ENCODE assay signal across 2 cellular contexts in the genomic region with DNA sequence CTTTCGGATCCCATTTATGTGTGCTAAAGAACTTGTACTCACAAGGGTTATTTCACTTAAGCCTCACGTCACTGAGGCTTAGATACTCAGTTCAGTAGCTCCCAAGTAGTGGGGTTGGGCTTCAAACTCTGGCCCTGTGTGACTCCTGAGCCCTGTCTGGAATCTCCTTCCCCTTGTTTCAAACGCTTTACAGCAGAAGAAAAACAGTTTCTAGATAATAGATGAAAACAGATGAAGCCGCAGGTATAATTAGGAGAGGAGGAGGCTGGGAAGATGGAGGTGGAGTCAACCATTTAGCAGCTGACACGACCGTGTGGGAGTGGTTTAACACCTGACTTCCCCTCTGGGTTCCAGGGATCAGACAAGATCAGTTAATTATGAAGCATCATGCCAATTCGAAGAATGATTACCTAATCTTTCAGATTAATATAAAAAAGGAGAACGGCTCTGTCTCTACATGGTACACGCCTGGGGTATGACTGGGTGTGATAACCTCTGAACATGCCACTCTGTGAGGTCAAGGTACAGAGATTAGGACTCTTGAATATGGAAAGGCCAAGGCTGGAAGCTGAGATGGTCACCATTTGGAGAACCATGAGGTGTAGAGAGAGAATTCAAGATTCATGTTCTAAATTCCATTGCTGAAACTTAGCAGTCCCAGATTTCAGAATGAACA.
A peak's percentile ranks its signal among the peaks of the same experiment; 100 is the strongest.
TF ChIP-seq lines count a peak whose summit lies in the region.

No MANE protein-coding gene starts in this region.

TF ChIP-seq in A549, 52 proteins besides CTCF, POLR2A, EP300 and RAD21 (continues in another document):
- TF ChIP-seq, protein P1, sequence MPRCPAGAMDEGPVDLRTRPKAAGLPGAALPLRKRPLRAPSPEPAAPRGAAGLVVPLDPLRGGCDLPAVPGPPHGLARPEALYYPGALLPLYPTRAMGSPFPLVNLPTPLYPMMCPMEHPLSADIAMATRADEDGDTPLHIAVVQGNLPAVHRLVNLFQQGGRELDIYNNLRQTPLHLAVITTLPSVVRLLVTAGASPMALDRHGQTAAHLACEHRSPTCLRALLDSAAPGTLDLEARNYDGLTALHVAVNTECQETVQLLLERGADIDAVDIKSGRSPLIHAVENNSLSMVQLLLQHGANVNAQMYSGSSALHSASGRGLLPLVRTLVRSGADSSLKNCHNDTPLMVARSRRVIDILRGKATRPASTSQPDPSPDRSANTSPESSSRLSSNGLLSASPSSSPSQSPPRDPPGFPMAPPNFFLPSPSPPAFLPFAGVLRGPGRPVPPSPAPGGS (IDR thresholded peaks at IDR 0.05): no peak
- TF ChIP-seq RCOR1 (IDR thresholded peaks at IDR 0.05; ENCODE audit: low read depth, low read length) (no peak), EHMT2 (IDR thresholded peaks at IDR 0.05; ENCODE audit: low read depth) (no peak), MAFK (IDR thresholded peaks at IDR 0.05; ENCODE audit: partially characterized antibody) (no peak), MYC (IDR thresholded peaks at IDR 0.05; ENCODE audit: borderline replicate concordance, low read length) (no peak), ZSCAN20 (CRISPR knock-in tag; IDR thresholded peaks at IDR 0.05) (no peak), KDM1A (IDR thresholded peaks at IDR 0.05; ENCODE audit: low read depth) (no peak), CHD4 (IDR thresholded peaks at IDR 0.05; ENCODE audit: borderline replicate concordance) (no peak), NPAS2 (CRISPR knock-in tag; IDR thresholded peaks at IDR 0.05; ENCODE audit: borderline replicate concordance) (no peak), TFCP2L1 (CRISPR knock-in tag; IDR thresholded peaks at IDR 0.05) (no peak; the same call in 1 of the 2 replicates), FOSL2 (IDR thresholded peaks at IDR 0.05) (no peak), FOSL2 (CRISPR knock-in tag; IDR thresholded peaks at IDR 0.05) (peak; percentile 6; the same call in 1 of the 2 replicates), NR3C1 (IDR thresholded peaks at IDR 0.05) (no peak), HOXA7 (CRISPR knock-in tag; IDR thresholded peaks at IDR 0.05) (no peak; the same call in 1 of the 2 replicates), MAZ (IDR thresholded peaks at IDR 0.05; ENCODE audit: borderline replicate concordance, low read depth, low read length) (no peak), BHLHE40 (IDR thresholded peaks at IDR 0.05; ENCODE audit: low read depth, low read length) (no peak), GATA3 (IDR thresholded peaks at IDR 0.05; ENCODE audit: borderline replicate concordance) (0 out of 2 replicates have a peak, but pooled peaks have one; percentile 17), ZNF302 (CRISPR knock-in tag; IDR thresholded peaks at IDR 0.05) (no peak), CBX8 (IDR thresholded peaks at IDR 0.05) (no peak), RNF2 (IDR thresholded peaks at IDR 0.05; ENCODE audit: borderline replicate concordance, low read depth) (no peak), CBX2 (IDR thresholded peaks at IDR 0.05; ENCODE audit: borderline replicate concordance, low read depth) (no peak), RARB (CRISPR knock-in tag; IDR thresholded peaks at IDR 0.05) (no peak; the same call in 1 of the 2 replicates), SREBF2 (IDR thresholded peaks at IDR 0.05) (no peak), SMC3 (IDR thresholded peaks at IDR 0.05) (no peak), NFE2L2 (conservative IDR thresholded peaks at IDR 0.05; ENCODE audit: low read length) (no peak)
- TF ChIP-seq, protein P2, sequence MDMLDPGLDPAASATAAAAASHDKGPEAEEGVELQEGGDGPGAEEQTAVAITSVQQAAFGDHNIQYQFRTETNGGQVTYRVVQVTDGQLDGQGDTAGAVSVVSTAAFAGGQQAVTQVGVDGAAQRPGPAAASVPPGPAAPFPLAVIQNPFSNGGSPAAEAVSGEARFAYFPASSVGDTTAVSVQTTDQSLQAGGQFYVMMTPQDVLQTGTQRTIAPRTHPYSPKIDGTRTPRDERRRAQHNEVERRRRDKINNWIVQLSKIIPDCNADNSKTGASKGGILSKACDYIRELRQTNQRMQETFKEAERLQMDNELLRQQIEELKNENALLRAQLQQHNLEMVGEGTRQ (IDR thresholded peaks at IDR 0.05): no peak
- TF ChIP-seq, protein P3, sequence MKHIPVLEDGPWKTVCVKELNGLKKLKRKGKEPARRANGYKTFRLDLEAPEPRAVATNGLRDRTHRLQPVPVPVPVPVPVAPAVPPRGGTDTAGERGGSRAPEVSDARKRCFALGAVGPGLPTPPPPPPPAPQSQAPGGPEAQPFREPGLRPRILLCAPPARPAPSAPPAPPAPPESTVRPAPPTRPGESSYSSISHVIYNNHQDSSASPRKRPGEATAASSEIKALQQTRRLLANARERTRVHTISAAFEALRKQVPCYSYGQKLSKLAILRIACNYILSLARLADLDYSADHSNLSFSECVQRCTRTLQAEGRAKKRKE (CRISPR knock-in tag; IDR thresholded peaks at IDR 0.05; ENCODE audit: low read depth): no peak
- TF ChIP-seq, protein P4, sequence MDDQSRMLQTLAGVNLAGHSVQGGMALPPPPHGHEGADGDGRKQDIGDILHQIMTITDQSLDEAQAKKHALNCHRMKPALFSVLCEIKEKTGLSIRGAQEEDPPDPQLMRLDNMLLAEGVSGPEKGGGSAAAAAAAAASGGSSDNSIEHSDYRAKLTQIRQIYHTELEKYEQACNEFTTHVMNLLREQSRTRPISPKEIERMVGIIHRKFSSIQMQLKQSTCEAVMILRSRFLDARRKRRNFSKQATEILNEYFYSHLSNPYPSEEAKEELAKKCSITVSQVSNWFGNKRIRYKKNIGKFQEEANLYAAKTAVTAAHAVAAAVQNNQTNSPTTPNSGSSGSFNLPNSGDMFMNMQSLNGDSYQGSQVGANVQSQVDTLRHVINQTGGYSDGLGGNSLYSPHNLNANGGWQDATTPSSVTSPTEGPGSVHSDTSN (IDR thresholded peaks at IDR 0.05): peak; percentile 74; the same call in 1 of the 2 replicates
- TF ChIP-seq, protein P5, sequence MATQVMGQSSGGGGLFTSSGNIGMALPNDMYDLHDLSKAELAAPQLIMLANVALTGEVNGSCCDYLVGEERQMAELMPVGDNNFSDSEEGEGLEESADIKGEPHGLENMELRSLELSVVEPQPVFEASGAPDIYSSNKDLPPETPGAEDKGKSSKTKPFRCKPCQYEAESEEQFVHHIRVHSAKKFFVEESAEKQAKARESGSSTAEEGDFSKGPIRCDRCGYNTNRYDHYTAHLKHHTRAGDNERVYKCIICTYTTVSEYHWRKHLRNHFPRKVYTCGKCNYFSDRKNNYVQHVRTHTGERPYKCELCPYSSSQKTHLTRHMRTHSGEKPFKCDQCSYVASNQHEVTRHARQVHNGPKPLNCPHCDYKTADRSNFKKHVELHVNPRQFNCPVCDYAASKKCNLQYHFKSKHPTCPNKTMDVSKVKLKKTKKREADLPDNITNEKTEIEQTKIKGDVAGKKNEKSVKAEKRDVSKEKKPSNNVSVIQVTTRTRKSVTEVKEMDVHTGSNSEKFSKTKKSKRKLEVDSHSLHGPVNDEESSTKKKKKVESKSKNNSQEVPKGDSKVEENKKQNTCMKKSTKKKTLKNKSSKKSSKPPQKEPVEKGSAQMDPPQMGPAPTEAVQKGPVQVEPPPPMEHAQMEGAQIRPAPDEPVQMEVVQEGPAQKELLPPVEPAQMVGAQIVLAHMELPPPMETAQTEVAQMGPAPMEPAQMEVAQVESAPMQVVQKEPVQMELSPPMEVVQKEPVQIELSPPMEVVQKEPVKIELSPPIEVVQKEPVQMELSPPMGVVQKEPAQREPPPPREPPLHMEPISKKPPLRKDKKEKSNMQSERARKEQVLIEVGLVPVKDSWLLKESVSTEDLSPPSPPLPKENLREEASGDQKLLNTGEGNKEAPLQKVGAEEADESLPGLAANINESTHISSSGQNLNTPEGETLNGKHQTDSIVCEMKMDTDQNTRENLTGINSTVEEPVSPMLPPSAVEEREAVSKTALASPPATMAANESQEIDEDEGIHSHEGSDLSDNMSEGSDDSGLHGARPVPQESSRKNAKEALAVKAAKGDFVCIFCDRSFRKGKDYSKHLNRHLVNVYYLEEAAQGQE (IDR thresholded peaks at IDR 0.05): no peak

TF ChIP-seq in H1, 55 proteins besides CTCF, POLR2A, EP300 and RAD21:
- TF ChIP-seq, protein P6, sequence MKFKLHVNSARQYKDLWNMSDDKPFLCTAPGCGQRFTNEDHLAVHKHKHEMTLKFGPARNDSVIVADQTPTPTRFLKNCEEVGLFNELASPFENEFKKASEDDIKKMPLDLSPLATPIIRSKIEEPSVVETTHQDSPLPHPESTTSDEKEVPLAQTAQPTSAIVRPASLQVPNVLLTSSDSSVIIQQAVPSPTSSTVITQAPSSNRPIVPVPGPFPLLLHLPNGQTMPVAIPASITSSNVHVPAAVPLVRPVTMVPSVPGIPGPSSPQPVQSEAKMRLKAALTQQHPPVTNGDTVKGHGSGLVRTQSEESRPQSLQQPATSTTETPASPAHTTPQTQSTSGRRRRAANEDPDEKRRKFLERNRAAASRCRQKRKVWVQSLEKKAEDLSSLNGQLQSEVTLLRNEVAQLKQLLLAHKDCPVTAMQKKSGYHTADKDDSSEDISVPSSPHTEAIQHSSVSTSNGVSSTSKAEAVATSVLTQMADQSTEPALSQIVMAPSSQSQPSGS (IDR thresholded peaks at IDR 0.05; ENCODE audit: low read length): no peak
- TF ChIP-seq RXRA (IDR thresholded peaks at IDR 0.05; ENCODE audit: insufficient read depth, low read depth, low read length): no peak
- TF ChIP-seq EGR1 (IDR thresholded peaks at IDR 0.05; ENCODE audit: borderline replicate concordance, low read depth, low read length): no peak
- TF ChIP-seq CREB1 (IDR thresholded peaks at IDR 0.05): no peak
- TF ChIP-seq CBX8 (IDR thresholded peaks at IDR 0.05; ENCODE audit: borderline replicate concordance, low read depth, low read length): no peak
- TF ChIP-seq RFX5 (IDR thresholded peaks at IDR 0.05; ENCODE audit: borderline replicate concordance, low read depth, low read length): no peak
- no peak for TF ChIP-seq POU5F1 (IDR thresholded peaks at IDR 0.05; ENCODE audit: low read depth, low read length)
